In genomic region chr19:38402967-38403674, GRCh38 we compare ENCODE assay signal across 1 cellular context.
TF ChIP-seq lines count a peak whose summit lies in the region.

TSS of gene FAM98C (plus strand) at chr19:38403093. CDS start at chr19:38403154, 61 bp downstream.

TF ChIP-seq in HepG2, 621 proteins besides CTCF, POLR2A, EP300 and RAD21 (continued from another document and continues in another):
- TF ChIP-seq PBX3 (CRISPR knock-in tag; IDR thresholded peaks at IDR 0.05; ENCODE audit: borderline replicate concordance) (no peak), BORCS8-MEF2B (CRISPR knock-in tag; IDR thresholded peaks at IDR 0.05) (peak; percentile 58; the same call in 1 of the 2 replicates), TOE1 (CRISPR knock-in tag; IDR thresholded peaks at IDR 0.05) (no peak), ZFP36L1 (CRISPR knock-in tag; IDR thresholded peaks at IDR 0.05) (no peak; the same call in 1 of the 2 replicates), CEBPG (CRISPR knock-in tag; IDR thresholded peaks at IDR 0.05) (no peak), ZSCAN9 (CRISPR knock-in tag; IDR thresholded peaks at IDR 0.05; ENCODE audit: borderline replicate concordance) (peak; percentile 32; the same call in 1 of the 2 replicates), ZNF891 (CRISPR knock-in tag; IDR thresholded peaks at IDR 0.05) (0 out of 2 replicates have a peak, but pooled peaks have one; percentile 32), SP5 (CRISPR knock-in tag; IDR thresholded peaks at IDR 0.05; ENCODE audit: borderline replicate concordance, low read depth) (peak; percentile 78), HOXA7 (CRISPR knock-in tag; IDR thresholded peaks at IDR 0.05) (no peak), RFX1 (IDR thresholded peaks at IDR 0.05) (no peak), CENPX (CRISPR knock-in tag; IDR thresholded peaks at IDR 0.05) (no peak), JUN (CRISPR knock-in tag; IDR thresholded peaks at IDR 0.05) (no peak), RBFOX2 (IDR thresholded peaks at IDR 0.05; ENCODE audit: low read depth, low read length) (peak; percentile 83), NR3C1 (CRISPR knock-in tag; IDR thresholded peaks at IDR 0.05) (no peak), ZNF362 (CRISPR knock-in tag; IDR thresholded peaks at IDR 0.05; ENCODE audit: borderline replicate concordance) (no peak; the same call in 1 of the 2 replicates), MBNL3 (CRISPR knock-in tag; conservative IDR thresholded peaks at IDR 0.05) (no peak), ZNF646 (CRISPR knock-in tag; IDR thresholded peaks at IDR 0.05) (no peak), HNRNPLL (IDR thresholded peaks at IDR 0.05; ENCODE audit: low read depth, low read length, poor library complexity, severe bottlenecking) (peak; percentile 80), THYN1 (CRISPR knock-in tag; IDR thresholded peaks at IDR 0.05; ENCODE audit: borderline replicate concordance, low read depth) (no peak; the same call in 1 of the 2 replicates), ZNF180 (CRISPR knock-in tag; IDR thresholded peaks at IDR 0.05; ENCODE audit: borderline replicate concordance, low read depth) (no peak), HOMEZ (CRISPR knock-in tag; IDR thresholded peaks at IDR 0.05; ENCODE audit: low read depth) (peak; percentile 27; the same call in 1 of the 2 replicates), ZBTB42 (CRISPR knock-in tag; IDR thresholded peaks at IDR 0.05) (no peak), NFKB2 (CRISPR knock-in tag; IDR thresholded peaks at IDR 0.05; ENCODE audit: borderline replicate concordance) (peak; percentile 71; the same call in 1 of the 2 replicates), KIAA2018 (CRISPR knock-in tag; IDR thresholded peaks at IDR 0.05; ENCODE audit: borderline replicate concordance) (no peak), ZNF674 (CRISPR knock-in tag; IDR thresholded peaks at IDR 0.05; ENCODE audit: low read depth) (no peak)
- TF ChIP-seq, protein P1, sequence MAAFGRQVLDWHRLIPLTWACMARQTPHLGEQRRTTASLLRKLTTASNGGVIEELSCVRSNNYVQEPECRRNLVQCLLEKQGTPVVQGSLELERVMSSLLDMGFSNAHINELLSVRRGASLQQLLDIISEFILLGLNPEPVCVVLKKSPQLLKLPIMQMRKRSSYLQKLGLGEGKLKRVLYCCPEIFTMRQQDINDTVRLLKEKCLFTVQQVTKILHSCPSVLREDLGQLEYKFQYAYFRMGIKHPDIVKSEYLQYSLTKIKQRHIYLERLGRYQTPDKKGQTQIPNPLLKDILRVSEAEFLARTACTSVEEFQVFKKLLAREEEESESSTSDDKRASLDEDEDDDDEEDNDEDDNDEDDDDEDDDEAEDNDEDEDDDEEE (CRISPR knock-in tag; IDR thresholded peaks at IDR 0.05) = 0 out of 2 replicates have a peak, but pooled peaks have one; percentile 18
- TF ChIP-seq, protein P2, sequence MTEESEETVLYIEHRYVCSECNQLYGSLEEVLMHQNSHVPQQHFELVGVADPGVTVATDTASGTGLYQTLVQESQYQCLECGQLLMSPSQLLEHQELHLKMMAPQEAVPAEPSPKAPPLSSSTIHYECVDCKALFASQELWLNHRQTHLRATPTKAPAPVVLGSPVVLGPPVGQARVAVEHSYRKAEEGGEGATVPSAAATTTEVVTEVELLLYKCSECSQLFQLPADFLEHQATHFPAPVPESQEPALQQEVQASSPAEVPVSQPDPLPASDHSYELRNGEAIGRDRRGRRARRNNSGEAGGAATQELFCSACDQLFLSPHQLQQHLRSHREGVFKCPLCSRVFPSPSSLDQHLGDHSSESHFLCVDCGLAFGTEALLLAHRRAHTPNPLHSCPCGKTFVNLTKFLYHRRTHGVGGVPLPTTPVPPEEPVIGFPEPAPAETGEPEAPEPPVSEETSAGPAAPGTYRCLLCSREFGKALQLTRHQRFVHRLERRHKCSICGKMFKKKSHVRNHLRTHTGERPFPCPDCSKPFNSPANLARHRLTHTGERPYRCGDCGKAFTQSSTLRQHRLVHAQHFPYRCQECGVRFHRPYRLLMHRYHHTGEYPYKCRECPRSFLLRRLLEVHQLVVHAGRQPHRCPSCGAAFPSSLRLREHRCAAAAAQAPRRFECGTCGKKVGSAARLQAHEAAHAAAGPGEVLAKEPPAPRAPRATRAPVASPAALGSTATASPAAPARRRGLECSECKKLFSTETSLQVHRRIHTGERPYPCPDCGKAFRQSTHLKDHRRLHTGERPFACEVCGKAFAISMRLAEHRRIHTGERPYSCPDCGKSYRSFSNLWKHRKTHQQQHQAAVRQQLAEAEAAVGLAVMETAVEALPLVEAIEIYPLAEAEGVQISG (CRISPR knock-in tag; IDR thresholded peaks at IDR 0.05) = peak; percentile 68
- TF ChIP-seq, protein P3, sequence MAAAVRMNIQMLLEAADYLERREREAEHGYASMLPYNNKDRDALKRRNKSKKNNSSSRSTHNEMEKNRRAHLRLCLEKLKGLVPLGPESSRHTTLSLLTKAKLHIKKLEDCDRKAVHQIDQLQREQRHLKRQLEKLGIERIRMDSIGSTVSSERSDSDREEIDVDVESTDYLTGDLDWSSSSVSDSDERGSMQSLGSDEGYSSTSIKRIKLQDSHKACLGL (CRISPR knock-in tag; IDR thresholded peaks at IDR 0.05) = no peak; the same call in 1 of the 2 replicates
